ENCODE assay signal across 8 cellular contexts in the genomic region with DNA sequence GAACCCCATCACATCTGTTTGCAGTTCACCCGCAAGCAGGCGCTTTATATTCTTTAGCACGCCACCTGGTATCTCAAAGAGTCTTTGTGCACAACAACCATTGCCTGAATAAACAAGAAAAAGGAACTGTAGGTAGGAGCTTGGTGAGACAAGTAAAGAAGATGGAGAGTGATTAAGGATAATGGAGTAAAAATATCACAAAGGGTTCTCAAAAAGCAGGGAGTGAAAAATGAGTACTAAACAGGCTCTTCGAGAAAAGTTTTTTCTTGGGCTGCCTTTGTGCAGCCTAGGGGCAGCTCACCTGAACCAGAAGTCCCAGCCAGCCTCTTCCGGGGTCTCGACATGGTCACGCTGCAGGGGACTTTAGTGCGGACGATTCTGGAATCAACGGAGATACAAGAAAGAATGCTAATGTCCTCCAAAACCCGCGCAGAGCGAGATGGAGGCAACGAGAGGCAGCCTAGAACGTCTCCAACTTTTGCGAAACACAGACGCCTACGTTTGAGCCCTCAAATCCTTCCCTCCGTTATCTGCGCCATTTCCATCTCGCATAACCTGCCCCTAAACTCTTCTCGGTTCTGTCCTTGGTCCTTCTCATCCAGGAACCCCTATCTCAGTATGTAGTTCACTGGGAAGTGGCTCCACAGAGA. TPM values are rescaled to one million over a fixed set of nuclear protein-coding genes. Genes with fewer than 3 reads are reported as not detected.
A peak's percentile ranks its signal among the peaks of the same experiment; 100 is the strongest.
DNase-seq lines count a peak whose midpoint lies in the region; ATAC-seq and TF ChIP-seq lines count a peak whose summit lies in the region.

No MANE protein-coding gene starts in this region.

- H2AFZ ChIP-seq in parathyroid adenoma, result peak overlapping the region; percentile 82

- H3K36me3 ChIP-seq in parathyroid adenoma (ENCODE audit: control insufficient read depth, insufficient read depth, low read length), result no peaks in the 10 kb centered on the region

- H3K4me1 ChIP-seq in foreskin keratinocyte (peaks cover 10% of the 10 kb centered on the region), parathyroid adenoma (peaks cover 6% of the 10 kb centered on the region)

- no peak overlapping the region for H3K9ac ChIP-seq in parathyroid adenoma

- H3K4me3 ChIP-seq in Jurkat, Clone E6-1 (ENCODE audit: low read length), result peak overlapping the region; percentile 84
- H3K4me3 ChIP-seq in parathyroid adenoma (ENCODE audit: low read depth, low read length), result peak overlapping the region; percentile 84

- intact Hi-C loops in posterior vena cava (cut with DNase I), result no loop called here

- ATAC-seq in GM21737 (IDR thresholded peaks at IDR 0.05; ENCODE audit: unreplicated experiment) (peak; percentile 22), foreskin keratinocyte (peak; percentile 47)

- H3K27me3 ChIP-seq in foreskin keratinocyte (no peaks in the 10 kb centered on the region), parathyroid adenoma (ENCODE audit: control insufficient read depth, insufficient read depth, low read length) (no peaks in the 10 kb centered on the region)

- H3K27ac ChIP-seq in foreskin keratinocyte (no peak overlapping the region), parathyroid adenoma (peak overlapping the region; percentile 47)

- peak overlapping the region; percentile 57 for H3K4me2 ChIP-seq in parathyroid adenoma (ENCODE audit: low read length)

- DNase-seq in GF-D8 (lab: John Stamatoyannopoulos, UW) (peak; percentile 75), activated T-cell treated with anti-CD3 and anti-CD28 coated beads for 48 hours (ENCODE audit: low read depth) (peak; percentile 12), foreskin keratinocyte (peak; percentile 4 to 32), KG1 (lab: John Stamatoyannopoulos, UW) (no peak), posterior vena cava (ENCODE audit: low spot score) (no peak)
- no peak for DNase-seq in Jurkat, Clone E6-1 (ENCODE audit: low read depth, low spot score)

- H3K9me3 ChIP-seq in parathyroid adenoma (ENCODE audit: control insufficient read depth, low read length), result no peaks in the 10 kb centered on the region

- H3K79me2 ChIP-seq in parathyroid adenoma, result no peaks in the 10 kb centered on the region

- TF ChIP-seq CTCF in foreskin keratinocyte (conservative IDR thresholded peaks at IDR 0.05), result peak; percentile 8
- no peak for TF ChIP-seq CTCF in parathyroid adenoma (IDR thresholded peaks at IDR 0.05)

RNA-seq across cellular contexts. Expression of a gene that starts 0.5 kb away (rescaled TPM):
- polyA plus RNA-seq in Jurkat, Clone E6-1 (2012; ENCODE audit: insufficient read depth, insufficient read length), result 294 TPM
- 52.7 and 55.2 TPM in 2 replicates for total RNA-seq in foreskin keratinocyte
- polyA plus RNA-seq in foreskin keratinocyte, result 54.1 and 56.4 TPM in 2 replicates
- total RNA-seq in posterior vena cava, result 10 to 100 TPM; 21.0 to 37.3 TPM

RNA-seq across cellular contexts. Expression of a gene that starts 0.7 kb away (rescaled TPM):
- 62.2 TPM for polyA plus RNA-seq in Jurkat, Clone E6-1 (2012; ENCODE audit: insufficient read depth, insufficient read length)
- total RNA-seq in foreskin keratinocyte (17.2 and 17.7 TPM in 2 replicates), posterior vena cava (10 to 100 TPM; 12.9 to 16.9 TPM)
- polyA plus RNA-seq in foreskin keratinocyte, result 13.2 TPM in 2 replicates

RNA-seq across cellular contexts. Expression of a gene that starts 23.5 kb away (rescaled TPM):
- 58.1 TPM for polyA plus RNA-seq in Jurkat, Clone E6-1 (2012; ENCODE audit: insufficient read depth, insufficient read length)
- total RNA-seq in foreskin keratinocyte, result 0.92 and 2.2 TPM in 2 replicates
- polyA plus RNA-seq in foreskin keratinocyte, result 0.57 and 1.4 TPM in 2 replicates
- not detected for total RNA-seq in posterior vena cava

RNA-seq across cellular contexts. Expression of a gene that starts 28.2 kb away (rescaled TPM):
- 93.9 TPM for polyA plus RNA-seq in Jurkat, Clone E6-1 (2012; ENCODE audit: insufficient read depth, insufficient read length)
- 39.3 and 40.3 TPM in 2 replicates for total RNA-seq in foreskin keratinocyte
- 30.8 and 31.0 TPM in 2 replicates for polyA plus RNA-seq in foreskin keratinocyte
- 10 to 100 TPM; 30.7 to 34.1 TPM for total RNA-seq in posterior vena cava

RNA-seq across cellular contexts. Expression of a gene that starts 28.9 kb away (rescaled TPM):
- 133 TPM for polyA plus RNA-seq in Jurkat, Clone E6-1 (2012; ENCODE audit: insufficient read depth, insufficient read length)
- total RNA-seq in foreskin keratinocyte (32.3 and 40.7 TPM in 2 replicates), posterior vena cava (10 to 100 TPM; 12.6 to 15.2 TPM)
- polyA plus RNA-seq in foreskin keratinocyte, result 9.7 and 13.7 TPM in 2 replicates

Comparison
In these comparisons a context has a peak if more than half of its experiments do, and no peak if none do; other contexts are left out.
1. DNase-seq: peak in GF-D8 (single experiment), activated T-cell treated with anti-CD3 and anti-CD28 coated beads for 48 hours (single experiment) and foreskin keratinocyte (2 of 2); none in Jurkat, Clone E6-1 (single experiment), KG1 (single experiment) and posterior vena cava (single experiment).